10 cellular contexts compared by ENCODE assay signal in the genomic region with DNA sequence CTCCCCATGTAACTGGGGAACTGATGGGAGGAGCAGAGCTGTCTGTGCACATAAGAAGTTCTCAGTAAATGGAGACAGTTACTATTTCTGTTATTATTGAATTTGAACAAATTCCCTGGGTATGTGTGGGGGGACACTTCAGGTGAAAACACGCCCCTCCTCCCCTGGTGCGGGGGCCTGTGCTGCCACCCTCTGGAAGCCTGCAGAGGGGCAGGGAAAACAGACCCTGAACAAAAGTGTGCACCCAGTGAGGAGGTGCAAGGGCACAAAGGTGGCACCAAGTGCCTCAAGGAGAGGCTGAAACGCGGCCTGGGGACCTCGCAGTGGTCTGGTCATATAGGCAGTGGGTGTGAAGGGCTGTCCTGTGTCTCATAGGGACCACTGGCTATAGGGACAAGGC. TPM values are rescaled to one million over a fixed set of nuclear protein-coding genes. Genes with fewer than 3 reads are reported as not detected.
DNase-seq lines count a peak whose midpoint lies in the region; ATAC-seq and TF ChIP-seq lines count a peak whose summit lies in the region.
"Had no signal": no experiment of that assay in that cellular context is flagged by ENCODE, and none has a peak within 500 bp of the region (broad histone marks: within the 10 kb centered on the region; RNA-seq: fewer than 3 reads in every experiment).

No MANE protein-coding gene starts in this region.

- no peaks in the 10 kb centered on the region for H3K27me3 ChIP-seq in GM06990 (replicated peaks; ENCODE audit: control insufficient read depth, insufficient read depth, low read length)
- H3K27me3 ChIP-seq in neural progenitor cell = no peaks in the 10 kb centered on the region
- H3K27me3 ChIP-seq: heart left ventricle had no signal

- H3K9me3 ChIP-seq in neural progenitor cell (ENCODE audit: low read depth) = no peaks in the 10 kb centered on the region
- H3K9me3 ChIP-seq: heart left ventricle had no signal

- no peak overlapping the region for H2AFZ ChIP-seq in neural progenitor cell (replicated peaks)

- peak overlapping the region; percentile 45 for H3K27ac Mint-ChIP-seq in chondrocyte (ENCODE audit: unreplicated experiment)
- H3K27ac Mint-ChIP-seq in neural progenitor cell = no peak overlapping the region
- no peak overlapping the region for H3K27ac Mint-ChIP-seq in MCF 10A (ENCODE audit: low read depth, unreplicated experiment)

- CTCF ChIA-PET in MCF 10A (lab: Yijun Ruan, JAX) = interaction anchor here (0.8 kb wide), 1 partner anchor 14 kb away, joined by 3 read pairs; no protein-coding TSS in a partner anchor

- H3F3A ChIP-seq in neural progenitor cell (ENCODE audit: low read depth) = peaks cover 22% of the 10 kb centered on the region

- H3K9ac ChIP-seq in neural progenitor cell = no peak overlapping the region

- H3K4me3 ChIP-seq in GM06990 (replicated peaks; ENCODE audit: low read depth, low read length) (no peak overlapping the region), LNCaP clone FGC (ENCODE audit: low read depth, low read length) (no peak overlapping the region), neural progenitor cell (no peak overlapping the region)
- H3K4me3 ChIP-seq: heart left ventricle had no signal

- H3K27ac ChIP-seq in neural progenitor cell = no peak overlapping the region
- H3K27ac ChIP-seq: heart left ventricle had no signal

- H4K20me1 ChIP-seq in neural progenitor cell (ENCODE audit: low read depth) = peaks cover 77% of the 10 kb centered on the region

- no peak for DNase-seq in GM06990 (ENCODE audit: extremely low read depth, insufficient read length)
- no peak for DNase-seq in LNCaP clone FGC (ENCODE audit: low read depth)
- no peak for DNase-seq in chondrocyte (ENCODE audit: low spot score)
- no peak for DNase-seq in neural progenitor cell (ENCODE audit: low spot score)
- no peak for DNase-seq in NCI-H526 (lab: John Stamatoyannopoulos, UW)
- no peak for DNase-seq in MCF 10A (ENCODE audit: unreplicated experiment)
- DNase-seq: cerebellar nuclear complex, NCI-H1417 had no signal

- H3K4me1 Mint-ChIP-seq in chondrocyte (ENCODE audit: low read depth) (peaks cover 12% of the 10 kb centered on the region), neural progenitor cell (peaks cover 9% of the 10 kb centered on the region), MCF 10A (ENCODE audit: insufficient read depth, unreplicated experiment) (no peaks in the 10 kb centered on the region)

- no peak for ATAC-seq in HG03378 (IDR thresholded peaks at IDR 0.05; ENCODE audit: unreplicated experiment)
- ATAC-seq: heart left ventricle had no signal

- H3K27me3 Mint-ChIP-seq in chondrocyte (ENCODE audit: low read depth) = no peaks in the 10 kb centered on the region
- H3K27me3 Mint-ChIP-seq in neural progenitor cell (ENCODE audit: insufficient read depth, low read depth) = peaks cover 5% of the 10 kb centered on the region
- H3K27me3 Mint-ChIP-seq in MCF 10A (ENCODE audit: insufficient read depth, unreplicated experiment) = no peaks in the 10 kb centered on the region

- BruUV-seq in MCF 10A (replicated peaks; lab: Mats Ljungman, UMichigan) = no TSS peak

- peaks cover 6% of the 10 kb centered on the region for H3K4me1 ChIP-seq in neural progenitor cell

- intact Hi-C loops in MCF 10A (cut with micrococcal nuclease) = no loop called here

- peaks cover 48% of the 10 kb centered on the region for H3K79me2 ChIP-seq in neural progenitor cell (ENCODE audit: low read depth)

- POLR2A ChIA-PET in MCF 10A (lab: Yijun Ruan, JAX) = no interaction called here

- TF ChIP-seq CTCF in GM06990 (IDR thresholded peaks at IDR 0.05; ENCODE audit: insufficient read depth, low read length, poor library complexity, severe bottlenecking) = peak; percentile 18
- TF ChIP-seq CTCF in LNCaP clone FGC (IDR thresholded peaks at IDR 0.05; ENCODE audit: control insufficient read depth, extremely low read depth, insufficient read depth) = peak; percentile 12; the same call in 1 of the 2 replicates
- TF ChIP-seq CTCF in chondrocyte (IDR thresholded peaks at IDR 0.05) = peak; percentile 39
- peak; percentile 16 for TF ChIP-seq CTCF in neural progenitor cell (IDR thresholded peaks at IDR 0.05)
- TF ChIP-seq CTCF in MCF 10A (IDR thresholded peaks at IDR 0.05; ENCODE audit: unreplicated experiment) = no peak

- H3K36me3 ChIP-seq in GM06990 (ENCODE audit: control insufficient read depth, insufficient read depth, low read length) = peaks cover 33% of the 10 kb centered on the region
- peaks cover 6% of the 10 kb centered on the region for H3K36me3 ChIP-seq in neural progenitor cell

- H3K4me3 Mint-ChIP-seq in chondrocyte (ENCODE audit: unreplicated experiment) = no peak overlapping the region
- no peak overlapping the region for H3K4me3 Mint-ChIP-seq in neural progenitor cell
- H3K4me3 Mint-ChIP-seq in MCF 10A (ENCODE audit: unreplicated experiment) = no peak overlapping the region

- H3K9me3 Mint-ChIP-seq in chondrocyte (ENCODE audit: low read depth) = no peaks in the 10 kb centered on the region
- no peaks in the 10 kb centered on the region for H3K9me3 Mint-ChIP-seq in neural progenitor cell
- H3K9me3 Mint-ChIP-seq in MCF 10A (ENCODE audit: unreplicated experiment) = no peaks in the 10 kb centered on the region

- no peak overlapping the region for H3K4me2 ChIP-seq in neural progenitor cell

- H3K36me3 Mint-ChIP-seq in chondrocyte (ENCODE audit: low read depth) (peaks cover 39% of the 10 kb centered on the region), neural progenitor cell (peaks cover 34% of the 10 kb centered on the region), MCF 10A (ENCODE audit: insufficient read depth, unreplicated experiment) (peaks cover 91% of the 10 kb centered on the region)

RNA-seq across cellular contexts. Expression of a gene that starts 18.2 kb away (rescaled TPM):
- total RNA-seq in chondrocyte (66.4 to 75.8 TPM (median 68.1 TPM) in 3 replicates), neural progenitor cell (ENCODE audit: low replicate concordance) (37.8 and 56.9 TPM in 2 replicates), MCF 10A (2022) (106 and 107 TPM in 2 replicates)
